In the genomic region with DNA sequence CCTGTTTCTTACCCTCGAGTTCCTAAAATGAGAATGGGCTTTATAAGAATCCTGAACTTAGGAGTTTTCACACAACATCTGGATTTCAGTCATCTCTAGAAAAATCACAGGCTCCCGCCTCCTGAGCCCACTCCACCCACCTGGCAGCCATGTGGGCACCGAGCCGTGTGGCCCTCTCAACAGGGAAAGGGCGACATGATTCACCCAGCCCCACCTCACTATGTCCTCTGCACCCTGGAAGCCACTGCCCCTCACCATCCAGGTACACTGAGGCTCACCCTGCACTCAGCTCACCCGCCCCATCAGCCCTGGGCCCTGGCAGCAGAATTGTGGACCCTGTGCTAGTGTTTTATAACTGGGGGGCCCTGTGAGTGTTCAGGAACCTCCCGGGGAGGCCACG, we compare ENCODE assay signal across 1 cellular context.
TF ChIP-seq lines count a peak whose summit lies in the region.

No MANE protein-coding gene starts in this region.

TF ChIP-seq in H1, 55 proteins besides CTCF, POLR2A, EP300 and RAD21 (continued from another document):
- TF ChIP-seq TBP (IDR thresholded peaks at IDR 0.05; ENCODE audit: low read depth, low read length), result no peak
- no peak for TF ChIP-seq ASH2L (IDR thresholded peaks at IDR 0.05; ENCODE audit: low read length)
